ENCODE assay signal across 13 cellular contexts in the genomic region with DNA sequence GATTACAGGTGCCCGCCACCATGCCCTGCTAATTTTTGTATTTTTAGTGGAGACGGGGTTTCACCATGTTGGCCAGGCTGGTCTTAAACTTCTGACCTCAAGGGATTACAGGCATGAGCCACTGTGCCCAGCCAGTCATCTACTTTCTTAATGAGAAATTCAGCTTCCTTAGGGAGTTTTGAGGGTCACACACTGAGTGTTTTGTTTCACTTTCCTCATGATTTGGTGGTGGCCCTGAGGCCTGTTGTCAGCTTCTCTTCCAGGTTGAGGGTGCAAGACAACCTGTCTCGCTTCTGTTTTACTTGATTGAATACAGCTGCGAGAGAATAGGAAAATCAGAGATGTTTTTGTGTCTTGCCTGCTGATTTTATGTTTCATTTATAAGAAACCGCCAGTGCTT. TPM values are rescaled to one million over a fixed set of nuclear protein-coding genes. Genes with fewer than 3 reads are reported as not detected.
DNase-seq lines count a peak whose midpoint lies in the region; ATAC-seq and TF ChIP-seq lines count a peak whose summit lies in the region.
"Had no signal": no experiment of that assay in that cellular context is flagged by ENCODE, and none has a peak within 500 bp of the region (broad histone marks: within the 10 kb centered on the region; RNA-seq: fewer than 3 reads in every experiment).

No MANE protein-coding gene starts in this region.

- DNase-seq in activated B cell treated with CpG ODN at 0.5 μM for 24 hours = no peak
- DNase-seq in hippocampal formation (lab: John Stamatoyannopoulos, UW) = no peak
- no peak for DNase-seq in glomerular visceral epithelial cell (ENCODE audit: extremely low spot score)
- no peak for DNase-seq in NCI-H1417 treated with DMSO at 0.1 percent for 48 hours (lab: John Stamatoyannopoulos, UW)
- DNase-seq in RPMI8226 = no peak
- DNase-seq: lower lobe of right lung, NCI-H2081, WERI-Rb-1 had no signal

- CTCF ChIA-PET in activated B cell treated with CpG ODN at 0.5 μM for 24 hours (lab: Charles Lee) = no interaction called here

- no peak for TF ChIP-seq CTCF in activated B cell treated with CpG ODN at 0.5 μM for 24 hours (IDR thresholded peaks at IDR 0.05)

- H3K4me1 Mint-ChIP-seq in activated B cell treated with CpG ODN at 0.5 μM for 24 hours = peaks cover 35% of the 10 kb centered on the region

- H3K36me3 Mint-ChIP-seq in activated B cell treated with CpG ODN at 0.5 μM for 24 hours (ENCODE audit: low read depth) = no peaks in the 10 kb centered on the region

- ATAC-seq in GM18858 (IDR thresholded peaks at IDR 0.05; ENCODE audit: unreplicated experiment) (peak; percentile 84), GM21381 (IDR thresholded peaks at IDR 0.05; ENCODE audit: unreplicated experiment) (peak; percentile 73), HG03064 (IDR thresholded peaks at IDR 0.05; ENCODE audit: low read depth, unreplicated experiment) (peak; percentile 68), activated B cell treated with CpG ODN at 0.5 μM for 24 hours (ENCODE audit: low read depth) (peak; percentile 79)
- ATAC-seq: lower lobe of right lung, Panc1 had no signal

- intact Hi-C loops in activated B cell treated with CpG ODN at 0.5 μM for 24 hours (cut with micrococcal nuclease) = no loop called here

- H3K9me3 Mint-ChIP-seq in activated B cell treated with CpG ODN at 0.5 μM for 24 hours = no peaks in the 10 kb centered on the region

- H3K4me3 Mint-ChIP-seq in activated B cell treated with CpG ODN at 0.5 μM for 24 hours = no peak overlapping the region
- H3K4me3 Mint-ChIP-seq: dendritic cell treated with granulocyte-macrophage colony-stimulating factor and Interleukin-4, amounts not matched to agents 40 ng/mL and 50 ng/mL, for 4 days had no signal

- H3K27ac Mint-ChIP-seq in activated B cell treated with CpG ODN at 0.5 μM for 24 hours = peak overlapping the region; percentile 37
- H3K27ac Mint-ChIP-seq: dendritic cell treated with granulocyte-macrophage colony-stimulating factor and Interleukin-4, amounts not matched to agents 40 ng/mL and 50 ng/mL, for 4 days had no signal

- POLR2A ChIA-PET in activated B cell treated with CpG ODN at 0.5 μM for 24 hours (lab: Charles Lee) = interaction anchor here (0.6 to 1.9 kb wide), 4 partner anchors 10 to 273 kb away, joined by 3 to 10 read pairs (median 9); partner anchors contain the start of gene FRY

- no peaks in the 10 kb centered on the region for H3K27me3 Mint-ChIP-seq in activated B cell treated with CpG ODN at 0.5 μM for 24 hours
- H3K27me3 Mint-ChIP-seq: dendritic cell treated with granulocyte-macrophage colony-stimulating factor and Interleukin-4, amounts not matched to agents 40 ng/mL and 50 ng/mL, for 4 days had no signal

RNA-seq across cellular contexts. Expression of gene FRY, which starts 9.9 kb away (rescaled TPM):
- 4.7 and 4.8 TPM in 2 replicates for total RNA-seq in activated B cell treated with CpG ODN at 0.5 μM for 24 hours
